8 cellular contexts compared by ENCODE assay signal in genomic region chr19:21358768-21359451, GRCh38. TPM values are rescaled to one million over a fixed set of nuclear protein-coding genes. Genes with fewer than 3 reads are reported as not detected.
DNase-seq lines count a peak whose midpoint lies in the region; FAIRE-seq and TF ChIP-seq lines count a peak whose summit lies in the region.

Gene ZNF738 (plus strand): TSS chr19:21359000. CDS start chr19:21359141, 141 bp downstream.

- H3K27me3 ChIP-seq in MM.1S (replicated peaks; ENCODE audit: insufficient read depth, low read length), result no peaks in the 10 kb centered on the region

- no peaks in the 10 kb centered on the region for H3K79me2 ChIP-seq in MM.1S (ENCODE audit: low read length)

- peaks cover 10% of the 10 kb centered on the region for H3K36me3 Mint-ChIP-seq in activated naive CD4-positive, alpha-beta T cell treated with anti-CD3 and anti-CD28 coated beads, Interleukin-2, amount 50 U/mL, for 24 hours

- peak within 1 kb of the TSS; percentile 27 for H3K4me2 ChIP-seq in MM.1S (ENCODE audit: low read depth, low read length)

- no peaks in the 10 kb centered on the region for H3K9me3 ChIP-seq in MM.1S (replicated peaks; ENCODE audit: insufficient read depth, low read length)

- TF ChIP-seq POLR2A in H54 (IDR thresholded peaks at IDR 0.05; ENCODE audit: low read depth, low read length), result peak; percentile 56; the same call in 1 of the 2 replicates

- H2AFZ ChIP-seq in MM.1S (ENCODE audit: low read length), result peak within 1 kb of the TSS; percentile 74

- H3F3A ChIP-seq in MM.1S (ENCODE audit: insufficient read depth, low read length), result no peaks in the 10 kb centered on the region

- peak; percentile 97 for DNase-seq in ELR (ENCODE audit: low read depth)
- peak; percentile 72 for DNase-seq in H54 (ENCODE audit: insufficient read length, low spot score)
- DNase-seq in MM.1S, result peak; percentile 91
- peak; percentile 97 for DNase-seq in SK-N-DZ (ENCODE audit: low spot score)
- DNase-seq in glomerular visceral epithelial cell (ENCODE audit: extremely low spot score), result peak; percentile 93
- DNase-seq in occipital lobe (lab: John Stamatoyannopoulos, UW), result peak; percentile 88

- H3K27me3 Mint-ChIP-seq in activated naive CD4-positive, alpha-beta T cell treated with anti-CD3 and anti-CD28 coated beads, Interleukin-2, amount 50 U/mL, for 24 hours, result no peaks in the 10 kb centered on the region

- H4K20me1 ChIP-seq in MM.1S (ENCODE audit: insufficient read depth, low read length), result no peaks in the 10 kb centered on the region

- H3K9me2 ChIP-seq in MM.1S (replicated peaks; ENCODE audit: insufficient read depth, low read length), result no peaks in the 10 kb centered on the region

- H3K36me3 ChIP-seq in MM.1S (replicated peaks; ENCODE audit: insufficient read depth, low read length), result no peaks in the 10 kb centered on the region

- FAIRE-seq in H54 (lab: Jason Lieb, UNC), result peak; percentile 97

- H3K9ac ChIP-seq in MM.1S (ENCODE audit: low read length), result peak within 1 kb of the TSS; percentile 50; the same call in 1 of the 2 replicates

- H3K9me3 Mint-ChIP-seq in activated naive CD4-positive, alpha-beta T cell treated with anti-CD3 and anti-CD28 coated beads, Interleukin-2, amount 50 U/mL, for 24 hours, result peaks cover 5% of the 10 kb centered on the region

- TF ChIP-seq CTCF in MM.1S (IDR thresholded peaks at IDR 0.05; ENCODE audit: low read length), result no peak

- H3K4me3 Mint-ChIP-seq in activated naive CD4-positive, alpha-beta T cell treated with anti-CD3 and anti-CD28 coated beads, Interleukin-2, amount 50 U/mL, for 24 hours, result peak within 1 kb of the TSS; percentile 97

- H3K27ac Mint-ChIP-seq in activated naive CD4-positive, alpha-beta T cell treated with anti-CD3 and anti-CD28 coated beads, Interleukin-2, amount 50 U/mL, for 24 hours, result peak within 1 kb of the TSS; percentile 92

- peaks cover 13% of the 10 kb centered on the region for H3K4me1 Mint-ChIP-seq in activated naive CD4-positive, alpha-beta T cell treated with anti-CD3 and anti-CD28 coated beads, Interleukin-2, amount 50 U/mL, for 24 hours

- H3K4me1 ChIP-seq in MM.1S (ENCODE audit: low read length), result no peaks in the 10 kb centered on the region

- H3K4me3 ChIP-seq in MM.1S (ENCODE audit: low read length), result peak within 1 kb of the TSS; percentile 64

- H3K27ac ChIP-seq in MM.1S (ENCODE audit: low read length), result peak within 1 kb of the TSS; percentile 31; the same call in 1 of the 2 replicates
- no peak within 1 kb of the TSS for H3K27ac ChIP-seq in temporal lobe (ENCODE audit: low read depth, low read length)

RNA-seq across cellular contexts. Expression of gene ZNF738, which starts in this region (rescaled TPM):
- 92.9 and 96.4 TPM in 2 replicates for polyA plus RNA-seq in SK-N-DZ (2014; cell fraction: cytosol; rRNA removed)
- 71.2 and 90.5 TPM in 2 replicates for polyA plus RNA-seq in SK-N-DZ (2014; cell fraction: nucleus; rRNA removed)
- total RNA-seq in occipital lobe, result 34.9 TPM
- 22.9 TPM for total RNA-seq in temporal lobe
